8 cellular contexts compared by ENCODE assay signal in genomic region chr19:13861392-13861713, GRCh38. TPM values are rescaled to one million over a fixed set of nuclear protein-coding genes. Genes with fewer than 3 reads are reported as not detected.
DNase-seq lines count a peak whose midpoint lies in the region; ATAC-seq and TF ChIP-seq lines count a peak whose summit lies in the region.

No MANE protein-coding gene starts in this region.

- 35 to 47% methylated on average over 11 of the region's 11 CpGs for WGBS in heart right ventricle, 2 donors

- H3K27me3 ChIP-seq in Caco-2 (replicated peaks; ENCODE audit: control insufficient read depth, insufficient read depth, low read length) (no peaks in the 10 kb centered on the region), heart right ventricle (peaks cover 0 to 23% (median 0%) of the 10 kb centered on the region in 7 donors)

- DNase-seq in Caco-2 = no peak
- peak; percentile 58 for DNase-seq in SK-N-MC (ENCODE audit: low read depth, low spot score)
- no peak for DNase-seq in heart right ventricle
- peak; percentile 54 for DNase-seq in stimulated activated naive CD8-positive, alpha-beta T cell treated with anti-CD3 and anti-CD28 coated beads, Interleukin-15, Interleukin-2, amounts not matched to agents 100 U/mL and 50 U/mL, for 24 hours
- no peak for DNase-seq in middle frontal gyrus (ENCODE audit: extremely low spot score, low spot score)
- no peak for DNase-seq in AG08396 (ENCODE audit: low spot score)
- DNase-seq in cortex of kidney (lab: John Stamatoyannopoulos, UW) = no peak

- peaks cover 1% of the 10 kb centered on the region for H3K27me3 Mint-ChIP-seq in Caco-2 (ENCODE audit: insufficient read depth, unreplicated experiment)

- peak overlapping the region; percentile 83 for H3K4me3 Mint-ChIP-seq in Caco-2 (ENCODE audit: unreplicated experiment)

- H3K9me3 ChIP-seq in Caco-2 (no peaks in the 10 kb centered on the region), SK-N-MC (ENCODE audit: low read depth, low read length) (no peaks in the 10 kb centered on the region), heart right ventricle (no peaks in the 10 kb centered on the region)

- intact Hi-C loops in Caco-2 (cut with micrococcal nuclease; ENCODE audit: unreplicated experiment) = no loop called here
- intact Hi-C loops in heart right ventricle (cut with DNase I) = loop anchor here in 9 of 10 donors (5.0 to 10.0 kb wide), 5 partner anchors 64 to 587 kb away; partner anchors contain the start of gene ZSWIM4 (in 1 of the 9)

- no peaks in the 10 kb centered on the region for H3K36me3 ChIP-seq in Caco-2 (ENCODE audit: control insufficient read depth, insufficient read depth, low read length)
- no peaks in the 10 kb centered on the region for H3K36me3 ChIP-seq in SK-N-MC (ENCODE audit: insufficient read depth, low read length)
- H3K36me3 ChIP-seq in heart right ventricle = no peaks in the 10 kb centered on the region

- H3K4me1 ChIP-seq in Caco-2 (peaks cover 20% of the 10 kb centered on the region), heart right ventricle (peaks cover 8 to 35% (median 24%) of the 10 kb centered on the region in 9 donors)

- POLR2A ChIA-PET in Caco-2 (lab: Charles Lee) = interaction anchor here (0.6 to 4.7 kb wide), 3 partner anchors 9 to 97 kb away, joined by 3 to 44 read pairs (median 15); partner anchors contain the start of gene MRI1

- peak overlapping the region; percentile 98 for H3K27ac ChIP-seq in SK-N-MC
- H3K27ac ChIP-seq in heart right ventricle = peak overlapping the region; percentile 78 to 97 (median 96)

- peaks cover 24% of the 10 kb centered on the region for H3K4me1 Mint-ChIP-seq in Caco-2 (ENCODE audit: low read depth, unreplicated experiment)

- H3K36me3 Mint-ChIP-seq in Caco-2 (ENCODE audit: insufficient read depth, unreplicated experiment) = peaks cover 8% of the 10 kb centered on the region

- H3K9me3 Mint-ChIP-seq in Caco-2 (ENCODE audit: unreplicated experiment) = no peaks in the 10 kb centered on the region

- H3K4me3 ChIP-seq in Caco-2 (ENCODE audit: low read depth, low read length) = no peak overlapping the region
- H3K4me3 ChIP-seq in SK-N-MC = peak overlapping the region; percentile 76
- H3K4me3 ChIP-seq in heart right ventricle = peak overlapping the region in 9 of 10 donors; percentile 25 to 59 (median 51)

- peak overlapping the region; percentile 95 for H3K27ac Mint-ChIP-seq in Caco-2 (ENCODE audit: unreplicated experiment)

- peak; percentile 30 for ATAC-seq in GM21723 (IDR thresholded peaks at IDR 0.05; ENCODE audit: unreplicated experiment)
- ATAC-seq in heart right ventricle = peak in 7 of 8 donors; percentile 5 to 45 (median 17)
- ATAC-seq in stimulated activated naive CD8-positive, alpha-beta T cell treated with anti-CD3 and anti-CD28 coated beads, Interleukin-15, Interleukin-2, amounts not matched to agents 100 U/mL and 50 U/mL, for 24 hours = peak; percentile 48

- TF ChIP-seq CTCF in Caco-2 (IDR thresholded peaks at IDR 0.05; ENCODE audit: insufficient read depth in 1 of 2, low read depth in 1 of 2, low read length in 1 of 2, severe bottlenecking in 1 of 2, unreplicated experiment in 1 of 2) = no peak
- no peak for TF ChIP-seq CTCF in heart right ventricle (IDR thresholded peaks at IDR 0.05)

- CTCF ChIA-PET in Caco-2 (lab: Charles Lee) = interaction anchor here (0.6 to 2.2 kb wide), 6 partner anchors 10 to 186 kb away, joined by 4 to 26 read pairs (median 5); partner anchors contain the start of gene ZSWIM4

- peak overlapping the region; percentile 71 for H3K9ac ChIP-seq in SK-N-MC (ENCODE audit: insufficient read length)

- BruUV-seq in Caco-2 (replicated peaks; lab: Mats Ljungman, UMichigan) = no TSS peak

RNA-seq across cellular contexts. Expression of gene NANOS3, which starts 15.6 kb away (rescaled TPM):
- total RNA-seq in Caco-2 (2022) (not detected in 2 replicates), heart right ventricle (1 to 10 TPM in 3 of 10 donors, under 1 TPM in 3, not detected in 4; 0.37 to 1.5 (median 0.98) TPM)
- polyA plus RNA-seq in heart right ventricle = 1 to 10 TPM in 1 of 2 donors, under 1 TPM in 1; 0.41 to 2.9 TPM

RNA-seq across cellular contexts. Expression of gene BRME1, which starts 44.6 kb away (rescaled TPM):
- total RNA-seq in Caco-2 (2022) (17.3 and 17.4 TPM in 2 replicates), heart right ventricle (under 1 TPM in 8 of 10 donors, not detected in 2; 0.19 to 0.88 (median 0.63) TPM)
- 1 to 10 TPM in 1 of 2 donors, under 1 TPM in 1; 0.38 to 2.0 TPM for polyA plus RNA-seq in heart right ventricle

RNA-seq across cellular contexts. Expression of gene CC2D1A, which starts 44.6 kb away (rescaled TPM):
- total RNA-seq in Caco-2 (2022) (48.2 and 49.4 TPM in 2 replicates), heart right ventricle (10 to 100 TPM; 13.2 to 30.2 (median 19.0) TPM)
- polyA plus RNA-seq in heart right ventricle = 10 to 100 TPM; 16.5 to 49.8 TPM

Comparison
In these comparisons a context has a peak if more than half of its experiments do, and no peak if none do; other contexts are left out.
1. DNase-seq: peak in SK-N-MC (single experiment) and stimulated activated naive CD8-positive, alpha-beta T cell treated with anti-CD3 and anti-CD28 coated beads, Interleukin-15, Interleukin-2, amounts not matched to agents 100 U/mL and 50 U/mL, for 24 hours (single experiment); none in Caco-2 (0 of 2), heart right ventricle (0 of 2), middle frontal gyrus (single experiment), AG08396 (single experiment) and cortex of kidney (single experiment).
2. Peak in every context shown above with its lines, with median percentiles within 50 percentile points of each other: ATAC-seq.